34 cellular contexts compared by ENCODE assay signal in the genomic region with DNA sequence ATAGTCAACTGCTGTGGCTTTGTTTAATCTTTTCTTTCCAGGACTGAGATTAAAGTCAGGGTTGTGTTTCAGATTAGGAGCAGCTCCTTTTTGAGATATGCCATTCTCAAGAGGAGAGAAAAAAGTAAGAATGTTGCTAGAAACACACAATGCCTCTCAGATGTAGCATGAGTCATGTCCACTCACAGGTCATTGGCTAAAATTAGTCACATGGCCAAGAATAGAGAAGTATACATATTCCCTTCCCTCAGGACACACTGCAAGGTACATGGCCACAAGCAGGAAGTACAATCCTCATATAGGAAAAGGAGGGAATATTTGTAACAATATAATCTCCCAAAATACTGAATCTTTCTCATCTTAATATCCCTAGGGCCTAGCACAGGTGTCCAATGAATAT.
A peak's percentile ranks its signal among the peaks of the same experiment; 100 is the strongest.
DNase-seq lines count a peak whose midpoint lies in the region; ATAC-seq, FAIRE-seq and TF ChIP-seq lines count a peak whose summit lies in the region.
"Had no signal": no experiment of that assay in that cellular context is flagged by ENCODE, and none has a peak within 500 bp of the region (broad histone marks: within the 10 kb centered on the region; RNA-seq: fewer than 3 reads in every experiment).

No MANE protein-coding gene starts in this region.

- ATAC-seq in SK-N-SH treated with all-trans-retinoic acid at 6 μM for 48 hours (no peak), HG03354 (IDR thresholded peaks at IDR 0.05; ENCODE audit: poor library complexity, severe bottlenecking, unreplicated experiment) (no peak), sciatic nerve (no peak), GM21528 (IDR thresholded peaks at IDR 0.05; ENCODE audit: low FRiP score, unreplicated experiment) (no peak)
- ATAC-seq: gastrocnemius medialis; left colon; stimulated activated naive CD8-positive, alpha-beta T cell treated with anti-CD3 and anti-CD28 coated beads, Interleukin-15, Interleukin-2, amounts not matched to agents 100 U/mL and 50 U/mL, for 24 hours had no signal

- H3K4me3 ChIP-seq in SK-N-SH (ENCODE audit: low read depth in 2 of 2, low read length in 1 of 2), result no peak overlapping the region
- H3K4me3 ChIP-seq in H1 (ENCODE audit: extremely low read depth in 1 of 4, insufficient read depth in 2 of 4, low read depth in 3 of 4, low read length in 4 of 4), result no peak overlapping the region
- H3K4me3 ChIP-seq in testis, result no peak overlapping the region
- H3K4me3 ChIP-seq: gastrocnemius medialis, HAP-1, thoracic aorta, uterus had no signal

- no peak for DNase-seq in SK-N-SH
- DNase-seq in OCI-M1 (lab: John Stamatoyannopoulos, UW), result peak; percentile 82
- no peak for DNase-seq in H1 (ENCODE audit: low read depth in 1 of 2, low spot score in 2 of 2)
- DNase-seq in testis, result peak; percentile 19
- no peak for DNase-seq in sciatic nerve (ENCODE audit: low spot score)
- DNase-seq: 8988T; activated CD4-positive, alpha-beta memory T cell treated with anti-CD3 and anti-CD28 coated beads, Interleukin-2, amount 10 ng/mL, durations not matched to agents 7 days and 5 days; activated CD4-positive, alpha-beta T cell treated with anti-CD3 and anti-CD28 coated beads for 1 hour; activated CD8-positive, alpha-beta memory T cell treated with anti-CD3 and anti-CD28 coated beads, Interleukin-2, amount 50 U/mL, for 48 hours; activated naive CD4-positive, alpha-beta T cell treated with anti-CD3 and anti-CD28 coated beads, Interleukin-2, amount 50 U/mL, for 16 hours; amniotic stem cell; brain microvascular endothelial cell; CD4-positive, CD25-positive, alpha-beta regulatory T cell; DMS 273 treated with DMSO at 0.1 percent for 48 hours; effector memory CD4-positive, alpha-beta T cell; erythroblast; gastrocnemius medialis; Kasumi-1; left colon; NCI-H1105; NCI-H1930; NCI-H524 treated with DMSO at 0.1 percent for 48 hours; NK-92 treated with Interleukin-12 subunit alpha and Interleukin-12 subunit beta, amount 100 ng/mL, for 24 hours; SIG-M5; stimulated activated naive CD8-positive, alpha-beta T cell treated with anti-CD3 and anti-CD28 coated beads, Interleukin-15, Interleukin-2, amounts not matched to agents 100 U/mL and 50 U/mL, for 24 hours; uterus had no signal

- TF ChIP-seq RAD21 in SK-N-SH (IDR thresholded peaks at IDR 0.05; ENCODE audit: low read length), result no peak
- no peak for TF ChIP-seq RAD21 in H1 (IDR thresholded peaks at IDR 0.05 in 1 of 2, conservative IDR thresholded peaks at IDR 0.05 in 1 of 2; ENCODE audit: low read depth in 2 of 2, low read length in 2 of 2)

- no peak overlapping the region for H3K18ac ChIP-seq in H1 (ENCODE audit: extremely low read depth, low read length)

- H3K23me2 ChIP-seq in H1 (ENCODE audit: low read depth, low read length), result no peaks in the 10 kb centered on the region

- FAIRE-seq in H1 (lab: Jason Lieb, UNC), result peak; percentile 13
- FAIRE-seq: colon, G401.6, TTC549 had no signal

- H4K20me1 ChIP-seq in SK-N-SH (ENCODE audit: insufficient read depth), result no peaks in the 10 kb centered on the region
- no peaks in the 10 kb centered on the region for H4K20me1 ChIP-seq in H1 (replicated peaks in 1 of 2; ENCODE audit: control insufficient read depth in 1 of 2, insufficient read depth in 2 of 2, low read length in 2 of 2)

- no peak for TF ChIP-seq EP300 in SK-N-SH (IDR thresholded peaks at IDR 0.05; ENCODE audit: borderline replicate concordance in 1 of 2, low read depth in 1 of 2, low read length in 1 of 2)
- no peak for TF ChIP-seq EP300 in H1 (IDR thresholded peaks at IDR 0.05; ENCODE audit: borderline replicate concordance in 1 of 2, low read depth in 2 of 2, low read length in 2 of 2)

- no peak overlapping the region for H3K27ac ChIP-seq in SK-N-SH (ENCODE audit: low read depth in 2 of 2, low read length in 1 of 2)
- H3K27ac ChIP-seq in H1 (ENCODE audit: low read depth, low read length), result no peak overlapping the region
- H3K27ac ChIP-seq in testis, result no peak overlapping the region
- H3K27ac ChIP-seq: brain microvascular endothelial cell, gastrocnemius medialis, thoracic aorta, uterus had no signal

- no peak overlapping the region for H2BK12ac ChIP-seq in H1 (ENCODE audit: low read depth, low read length)

- TF ChIP-seq POLR2A in H1 (IDR thresholded peaks at IDR 0.05; ENCODE audit: control extremely low read depth in 1 of 2, low read depth in 2 of 2, low read length in 2 of 2), result no peak
- no peak for TF ChIP-seq POLR2A in testis (IDR thresholded peaks at IDR 0.05)

- intact Hi-C loops in testis (cut with DNase I; ENCODE audit: low total_unique reads) (no loop called here), sciatic nerve (cut with DNase I) (no loop called here)

- no peak overlapping the region for H4K91ac ChIP-seq in H1 (replicated peaks; ENCODE audit: insufficient read length, low read length)

- TF ChIP-seq CTCF in SK-N-SH (IDR thresholded peaks at IDR 0.05) (no peak), H1 (IDR thresholded peaks at IDR 0.05; ENCODE audit: control extremely low read depth in 1 of 3, insufficient read depth in 1 of 3, low read depth in 1 of 3, low read length in 3 of 3) (no peak), testis (IDR thresholded peaks at IDR 0.05) (no peak)

- H3K79me1 ChIP-seq in H1 (ENCODE audit: low read depth, low read length), result no peaks in the 10 kb centered on the region

- no peak overlapping the region for H2BK120ac ChIP-seq in H1 (replicated peaks; ENCODE audit: low read depth, low read length)

- CTCF ChIA-PET in SK-N-SH (lab: Yijun Ruan, JAX), result interaction anchor here (0.7 kb wide), 1 partner anchor 190 kb away, joined by 3 read pairs; no protein-coding TSS in a partner anchor
- CTCF ChIA-PET in H1 (lab: Charles Lee; ENCODE audit: partially characterized antibody), result no interaction called here

- H3K36me3 ChIP-seq in SK-N-SH (replicated peaks in 1 of 2; ENCODE audit: control insufficient read depth in 1 of 2, insufficient read depth in 2 of 2, low read length in 1 of 2) (no peaks in the 10 kb centered on the region), H1 (ENCODE audit: control insufficient read depth in 2 of 4, insufficient read depth in 4 of 4, low read length in 3 of 4) (no peaks in the 10 kb centered on the region), testis (ENCODE audit: low read depth, missing control alignments) (no peaks in the 10 kb centered on the region)
- H3K36me3 ChIP-seq: brain microvascular endothelial cell, gastrocnemius medialis, HAP-1, thoracic aorta, uterus had no signal

- H3K4me1 ChIP-seq in SK-N-SH (ENCODE audit: control insufficient read depth in 1 of 2, insufficient read depth in 2 of 2, low read depth in 1 of 2, low read length in 1 of 2) (no peaks in the 10 kb centered on the region; a peak in 1 of 4 replicates), H1 (replicated peaks in 1 of 4; ENCODE audit: control insufficient read depth in 3 of 4, insufficient read depth in 4 of 4, low read length in 3 of 4) (peaks cover 2 to 20% (median 9%) of the 10 kb centered on the region in 4 experiments; a peak in 5 of 7 replicates), testis (no peaks in the 10 kb centered on the region)
- H3K4me1 ChIP-seq: gastrocnemius medialis, HAP-1, uterus had no signal

- H4K8ac ChIP-seq in H1 (ENCODE audit: extremely low read depth, insufficient read depth, low read length), result no peak overlapping the region

- H2AFZ ChIP-seq in SK-N-SH (ENCODE audit: low read depth) (no peak overlapping the region), H1 (ENCODE audit: low read length) (0 out of 2 replicates have a peak overlapping the region, but pooled peaks have one; percentile 21)

- H3K56ac ChIP-seq in H1 (replicated peaks; ENCODE audit: insufficient read length, low read depth, low read length), result no peak overlapping the region

- H3K27me3 ChIP-seq in SK-N-SH (ENCODE audit: insufficient read depth), result no peaks in the 10 kb centered on the region
- no peaks in the 10 kb centered on the region for H3K27me3 ChIP-seq in H1 (replicated peaks in 1 of 4; ENCODE audit: control insufficient read depth in 3 of 4, extremely low read depth in 1 of 4, insufficient read depth in 3 of 4, low read length in 3 of 4)
- H3K27me3 ChIP-seq in testis, result no peaks in the 10 kb centered on the region
- H3K27me3 ChIP-seq: brain microvascular endothelial cell, gastrocnemius medialis, uterus had no signal

- H3K4me2 ChIP-seq in SK-N-SH (no peak overlapping the region), H1 (ENCODE audit: insufficient read depth in 1 of 2, low read depth in 2 of 2, low read length in 2 of 2) (no peak overlapping the region)

- H3K4ac ChIP-seq in H1 (replicated peaks; ENCODE audit: insufficient read length, low read depth, low read length), result no peak overlapping the region

- no peak overlapping the region for H2BK20ac ChIP-seq in H1 (ENCODE audit: low read length)

- no peak overlapping the region for H2AK5ac ChIP-seq in H1 (ENCODE audit: low read depth, low read length)

- H2BK15ac ChIP-seq in H1 (ENCODE audit: low read length), result 0 out of 2 replicates have a peak overlapping the region, but pooled peaks have one; percentile 8

- no peaks in the 10 kb centered on the region for H3K9me2 ChIP-seq in SK-N-SH

- H3K23ac ChIP-seq in H1 (ENCODE audit: insufficient read length), result no peak overlapping the region

- POLR2A ChIA-PET in SK-N-SH (lab: Yijun Ruan, JAX) (no interaction called here), H1 (lab: Charles Lee; ENCODE audit: partially characterized antibody) (no interaction called here)

- H3K14ac ChIP-seq in H1 (ENCODE audit: insufficient read length), result no peak overlapping the region

- H3K9ac ChIP-seq in SK-N-SH (no peak overlapping the region), H1 (replicated peaks in 1 of 4; ENCODE audit: extremely low read depth in 1 of 4, low read depth in 3 of 4, low read length in 3 of 4) (no peak overlapping the region)

- no peaks in the 10 kb centered on the region for H3K9me3 ChIP-seq in SK-N-SH
- no peaks in the 10 kb centered on the region for H3K9me3 ChIP-seq in H1 (ENCODE audit: insufficient read depth in 2 of 2, low read depth in 1 of 2, low read length in 1 of 2)
- no peaks in the 10 kb centered on the region for H3K9me3 ChIP-seq in testis
- H3K9me3 ChIP-seq: gastrocnemius medialis, HAP-1, thoracic aorta, uterus had no signal

- H3K79me2 ChIP-seq in SK-N-SH (ENCODE audit: insufficient read depth) (no peaks in the 10 kb centered on the region), H1 (ENCODE audit: control insufficient read depth in 1 of 2, insufficient read depth in 2 of 2, low read length in 2 of 2) (no peaks in the 10 kb centered on the region)

- H2BK5ac ChIP-seq in H1 (ENCODE audit: low read depth, low read length), result no peak overlapping the region

- H3F3A ChIP-seq in SK-N-SH (replicated peaks; ENCODE audit: insufficient read depth), result no peaks in the 10 kb centered on the region

- H4K5ac ChIP-seq in H1 (ENCODE audit: insufficient read length, low read depth, low read length), result no peak overlapping the region

TF ChIP-seq in SK-N-SH treated with all-trans-retinoic acid at 6 μM for 48 hours, 23 proteins besides CTCF, POLR2A, EP300 and RAD21 (continues in another document):
- TF ChIP-seq TOX (CRISPR knock-in tag; IDR thresholded peaks at IDR 0.05; ENCODE audit: borderline replicate concordance) (no peak), ZNF8 (CRISPR knock-in tag; IDR thresholded peaks at IDR 0.05) (no peak), PPARA (CRISPR knock-in tag; IDR thresholded peaks at IDR 0.05; ENCODE audit: borderline replicate concordance) (no peak)

Comparison
In these comparisons a context has a peak if more than half of its experiments do, and no peak if none do; other contexts are left out.
1. DNase-seq: peak in OCI-M1 (single experiment) and testis (single experiment); none in SK-N-SH (single experiment), H1 (0 of 2) and sciatic nerve (single experiment).